Comparison of ENCODE assay signal across 9 cellular contexts in the genomic region with DNA sequence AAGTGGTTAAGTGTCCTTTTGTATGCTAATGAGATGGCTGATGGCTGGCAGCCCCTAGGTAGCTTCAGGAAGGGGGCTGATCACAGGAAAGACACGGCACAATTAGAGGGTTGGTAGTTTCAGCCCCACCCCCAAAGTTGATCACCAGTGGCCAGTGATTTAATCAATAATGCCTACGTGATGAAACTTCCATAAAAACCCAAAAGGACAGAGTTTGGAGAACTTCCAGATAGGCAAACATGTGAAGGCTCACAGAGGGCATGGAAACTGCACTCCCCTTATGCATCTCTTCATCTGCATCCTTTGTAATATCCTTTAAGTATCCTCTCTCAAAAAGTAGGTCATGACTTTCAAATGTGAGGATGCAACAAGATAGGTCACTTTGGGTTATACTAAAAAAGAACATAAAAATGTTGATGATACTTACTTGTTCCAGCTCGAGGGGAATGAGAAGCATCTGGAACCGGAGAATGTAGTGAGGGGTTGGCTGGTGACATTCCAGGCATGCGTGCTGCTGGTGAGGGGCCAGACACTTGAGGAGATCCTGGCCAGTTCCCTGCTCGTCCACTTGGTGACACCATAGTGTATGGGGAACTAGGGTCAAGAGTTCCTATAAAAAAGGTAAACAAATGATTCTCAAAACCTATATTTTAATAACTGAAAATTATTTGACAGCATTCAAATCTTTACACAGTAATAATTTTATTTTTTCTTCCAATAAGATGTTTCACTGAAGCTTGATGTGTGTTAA.
DNase-seq lines count a peak whose midpoint lies in the region; ATAC-seq and TF ChIP-seq lines count a peak whose summit lies in the region.
"Had no signal": no experiment of that assay in that cellular context is flagged by ENCODE, and none has a peak within 500 bp of the region (broad histone marks: within the 10 kb centered on the region; RNA-seq: fewer than 3 reads in every experiment).

No MANE protein-coding gene starts in this region.

- H3K4me3 ChIP-seq in fibroblast of mammary gland (ENCODE audit: control insufficient read depth, low read depth, low read length): no peak overlapping the region

- POLR2A ChIA-PET in GM10248 (lab: Yijun Ruan, JAX): no interaction called here
- POLR2A ChIA-PET in RWPE1 (lab: Yijun Ruan, JAX; ENCODE audit: low non-redundant PET): no interaction called here

- peak; percentile 18 for TF ChIP-seq CTCF in GM10248 (IDR thresholded peaks at IDR 0.05; ENCODE audit: control extremely low read depth, extremely low read depth, low read depth, missing control alignments)
- TF ChIP-seq CTCF in RWPE1 (conservative IDR thresholded peaks at IDR 0.05; ENCODE audit: low read depth): 0 out of 2 replicates have a peak, but pooled peaks have one; percentile 14
- peak; percentile 41 for TF ChIP-seq CTCF in fibroblast of mammary gland (conservative IDR thresholded peaks at IDR 0.05; ENCODE audit: control insufficient read depth, insufficient read depth, low read depth, low read length)

- DNase-seq in GM10248 (ENCODE audit: extremely low spot score) (no peak), RWPE1 (ENCODE audit: low spot score) (no peak), fibroblast of mammary gland (ENCODE audit: low read depth) (peak; percentile 39), pons (ENCODE audit: low spot score) (peak; percentile 29)
- DNase-seq: NCI-H146 had no signal

- CTCF ChIA-PET in GM10248 (lab: Yijun Ruan, JAX) (interaction anchor here (0.9 to 2.2 kb wide), 3 partner anchors 13 to 28 kb away, joined by 3 to 7 read pairs (median 3); no protein-coding TSS in a partner anchor), RWPE1 (lab: Yijun Ruan, JAX) (interaction anchor here (0.5 to 1.0 kb wide), 2 partner anchors 12 to 40 kb away, joined by 3 read pairs; no protein-coding TSS in a partner anchor)

- H3K27ac ChIP-seq in RWPE1: no peak overlapping the region

- no peak for ATAC-seq in GM19351 (IDR thresholded peaks at IDR 0.05; ENCODE audit: unreplicated experiment)
- ATAC-seq in GM21737 (IDR thresholded peaks at IDR 0.05; ENCODE audit: unreplicated experiment): no peak
- ATAC-seq in GM21423 (IDR thresholded peaks at IDR 0.05; ENCODE audit: unreplicated experiment): no peak
- no peak for ATAC-seq in GM19455 (IDR thresholded peaks at IDR 0.05; ENCODE audit: unreplicated experiment)

Comparison
In these comparisons a context has a peak if more than half of its experiments do, and no peak if none do; other contexts are left out.
1. DNase-seq: peak in fibroblast of mammary gland (single experiment) and pons (single experiment); none in GM10248 (single experiment) and RWPE1 (single experiment).
2. Peak in every context shown above with its lines, with median percentiles within 50 percentile points of each other: CTCF ChIP-seq.